20 cellular contexts compared by ENCODE assay signal in genomic region chr6:168388641-168389633, GRCh38. TPM values are rescaled to one million over a fixed set of nuclear protein-coding genes. Genes with fewer than 3 reads are reported as not detected.
A peak's percentile ranks its signal among the peaks of the same experiment; 100 is the strongest.
DNase-seq lines count a peak whose midpoint lies in the region; ATAC-seq and TF ChIP-seq lines count a peak whose summit lies in the region.
"Had no signal": no experiment of that assay in that cellular context is flagged by ENCODE, and none has a peak within 500 bp of the region (broad histone marks: within the 10 kb centered on the region; RNA-seq: fewer than 3 reads in every experiment).

No MANE protein-coding gene starts in this region.

- no peaks in the 10 kb centered on the region for H3K27me3 ChIP-seq in endodermal cell (ENCODE audit: control insufficient read depth, insufficient read depth, low read length, poor library complexity, severe bottlenecking)
- H3K27me3 ChIP-seq in HAP-1 (ENCODE audit: low read depth) = no peaks in the 10 kb centered on the region
- H3K27me3 ChIP-seq in thyroid gland = no peaks in the 10 kb centered on the region
- H3K27me3 ChIP-seq: BLaER1, uterus had no signal

- peaks cover 6% of the 10 kb centered on the region for H3K4me1 Mint-ChIP-seq in endodermal cell
- H3K4me1 Mint-ChIP-seq: naive thymus-derived CD8-positive, alpha-beta T cell had no signal

- H3K4me1 ChIP-seq in endodermal cell (ENCODE audit: control insufficient read depth, insufficient read depth, low read length) = no peaks in the 10 kb centered on the region
- no peaks in the 10 kb centered on the region for H3K4me1 ChIP-seq in HAP-1
- peaks cover 19 to 38% of the 10 kb centered on the region in 2 donors for H3K4me1 ChIP-seq in thyroid gland

- H3K27ac ChIP-seq in endodermal cell (ENCODE audit: low read depth, low read length) = no peak overlapping the region
- H3K27ac ChIP-seq in thyroid gland = no peak overlapping the region
- H3K27ac ChIP-seq: BLaER1, uterus had no signal

- H3K4me3 ChIP-seq in endodermal cell (ENCODE audit: low read length) (no peak overlapping the region), HAP-1 (no peak overlapping the region), thyroid gland (replicated peaks in 1 of 3) (no peak overlapping the region)
- H3K4me3 ChIP-seq: BLaER1, uterus had no signal

- H3K27me3 Mint-ChIP-seq in endodermal cell (ENCODE audit: insufficient read depth) = no peaks in the 10 kb centered on the region
- H3K27me3 Mint-ChIP-seq: stimulated activated naive CD8-positive, alpha-beta T cell treated with anti-CD3 and anti-CD28 coated beads, Interleukin-15, Interleukin-2, amounts not matched to agents 100 ng/mL and 50 ng/mL, for 24 hours had no signal

- H3K9me3 Mint-ChIP-seq in endodermal cell = no peaks in the 10 kb centered on the region
- H3K9me3 Mint-ChIP-seq: naive thymus-derived CD8-positive, alpha-beta T cell; stimulated activated naive CD8-positive, alpha-beta T cell treated with anti-CD3 and anti-CD28 coated beads, Interleukin-15, Interleukin-2, amounts not matched to agents 100 ng/mL and 50 ng/mL, for 24 hours had no signal

- DNase-seq in NCI-H2107 treated with DMSO at 0.1 percent for 48 hours (lab: John Stamatoyannopoulos, UW; ENCODE audit: unreplicated experiment) (peak; percentile 37), NCI-H2107 (lab: John Stamatoyannopoulos, UW) (no peak), NCI-H345 (lab: John Stamatoyannopoulos, UW) (peak; percentile 82), endodermal cell (peak; percentile 75), sciatic nerve (ENCODE audit: low spot score) (no peak), HAP-1 (ENCODE audit: low spot score in 2 of 2) (no peak), thyroid gland (no peak)
- DNase-seq: activated CD4-positive, alpha-beta T cell treated with anti-CD3 and anti-CD28 coated beads for 1 hour; foreskin melanocyte; naive thymus-derived CD8-positive, alpha-beta T cell; NCI-H1694; stimulated activated CD4-positive, alpha-beta T cell treated with anti-CD3 and anti-CD28 coated beads, Interleukin-15, amount 100 ng/mL, for 24 hours; T-helper 17 cell; uterus had no signal

- H3K36me3 ChIP-seq in endodermal cell (ENCODE audit: control insufficient read depth, insufficient read depth, low read length) (no peaks in the 10 kb centered on the region), HAP-1 (replicated peaks) (no peaks in the 10 kb centered on the region), thyroid gland (no peaks in the 10 kb centered on the region)
- H3K36me3 ChIP-seq: BLaER1, uterus had no signal

- in situ Hi-C loops in HAP-1 (cut with MboI; ENCODE audit: low sequenced_read_pairs) = no loop called here

- no peak for TF ChIP-seq POLR2A in thyroid gland (IDR thresholded peaks at IDR 0.05)

- H3K4me3 Mint-ChIP-seq in endodermal cell = no peak overlapping the region
- H3K4me3 Mint-ChIP-seq: naive thymus-derived CD8-positive, alpha-beta T cell; stimulated activated naive CD8-positive, alpha-beta T cell treated with anti-CD3 and anti-CD28 coated beads, Interleukin-15, Interleukin-2, amounts not matched to agents 100 ng/mL and 50 ng/mL, for 24 hours; T-helper 17 cell had no signal

- H3K9ac ChIP-seq in endodermal cell (ENCODE audit: extremely low read depth, low read length, poor library complexity, severe bottlenecking) = no peak overlapping the region
- H3K9ac ChIP-seq: BLaER1 had no signal

- intact Hi-C loops in sciatic nerve (cut with DNase I) = no loop called here
- intact Hi-C loops in thyroid gland (cut with DNase I) = no loop called here

- H3K36me3 Mint-ChIP-seq in endodermal cell (ENCODE audit: low read depth) = no peaks in the 10 kb centered on the region
- H3K36me3 Mint-ChIP-seq: naive thymus-derived CD8-positive, alpha-beta T cell had no signal

- peak; percentile 50 for ATAC-seq in sciatic nerve
- ATAC-seq in GM18502 (IDR thresholded peaks at IDR 0.05; ENCODE audit: poor library complexity, unreplicated experiment) = no peak
- ATAC-seq: naive thymus-derived CD8-positive, alpha-beta T cell; T-helper 17 cell had no signal

- H3K27ac Mint-ChIP-seq in endodermal cell = no peak overlapping the region
- H3K27ac Mint-ChIP-seq: stimulated activated naive CD8-positive, alpha-beta T cell treated with anti-CD3 and anti-CD28 coated beads, Interleukin-15, Interleukin-2, amounts not matched to agents 100 ng/mL and 50 ng/mL, for 24 hours; T-helper 17 cell had no signal

- 88 to 89% methylated on average over 18 to 32 of the region's 32 CpGs for WGBS in endodermal cell (ENCODE audit: insufficient coverage in 1 of 2, insufficient read length in 1 of 2), 2 experiments
- 90 to 91% methylated on average over 27 to 29 of the region's 32 CpGs for WGBS in thyroid gland, 2 donors

- H3K9me3 ChIP-seq in endodermal cell (ENCODE audit: control insufficient read depth, low read length) (no peaks in the 10 kb centered on the region), HAP-1 (no peaks in the 10 kb centered on the region), thyroid gland (no peaks in the 10 kb centered on the region)
- H3K9me3 ChIP-seq: BLaER1, uterus had no signal

- TF ChIP-seq CTCF in endodermal cell (conservative IDR thresholded peaks at IDR 0.05) (peak; percentile 65), thyroid gland (IDR thresholded peaks at IDR 0.05) (no peak)

RNA-seq across cellular contexts. Expression of gene SMOC2, which starts 52.0 kb away (rescaled TPM):
- under 1 TPM in 1 of 2 donors, not detected in 1; 0.20 TPM for total RNA-seq in endodermal cell
- 1.7 TPM for polyA plus RNA-seq in endodermal cell (2013, experiment 1 of 2)
- 0.91 TPM for polyA plus RNA-seq in endodermal cell (2013, experiment 2 of 2)
- total RNA-seq in sciatic nerve = 45.6 TPM
- 10 to 100 TPM in 3 of 4 donors, 1 to 10 TPM in 1; 9.0 to 25.7 (median 15.2) TPM for total RNA-seq in thyroid gland
- total RNA-seq: A172; endothelial cell of umbilical vein; naive thymus-derived CD8-positive, alpha-beta T cell; pulmonary artery endothelial cell; T-helper 17 cell had no signal
- polyA plus RNA-seq: endothelial cell of umbilical vein; naive thymus-derived CD8-positive, alpha-beta T cell had no signal

Comparison
In these comparisons a context has a peak if more than half of its experiments do, and no peak if none do; other contexts are left out.
1. DNase-seq: peak in NCI-H2107 treated with DMSO at 0.1 percent for 48 hours (single experiment), NCI-H345 (single experiment) and endodermal cell (single experiment); none in NCI-H2107 (single experiment), sciatic nerve (single experiment), HAP-1 (0 of 2) and thyroid gland (0 of 2).
2. RNA of gene SMOC2, which starts 52.0 kb away (total RNA-seq): 45.6 TPM in sciatic nerve (single experiment) and 9.0 to 25.7 TPM in thyroid gland; 0.20 TPM in endodermal cell; every median in the first group is over 4 times any median in the second.